ENCODE assay signal across 29 cellular contexts in genomic region chr1:229002451-229002960, GRCh38.
"Had no signal": no experiment of that assay in that cellular context is flagged by ENCODE, and none has a peak within 500 bp of the region (broad histone marks: within the 10 kb centered on the region; RNA-seq: fewer than 3 reads in every experiment).

No MANE protein-coding gene starts in this region.

- H3K27ac ChIP-seq: colonic mucosa, gastrocnemius medialis, right atrium auricular region, testis, VCaP had no signal

- DNase-seq: activated CD4-positive, alpha-beta T cell treated with anti-CD3 and anti-CD28 coated beads for 48 hours; activated CD4-positive, alpha-beta T cell treated with anti-CD3 and anti-CD28 coated beads, Interleukin-2, amount 50 U/mL, for 48 hours; activated CD8-positive, alpha-beta memory T cell treated with anti-CD3 and anti-CD28 coated beads, Interleukin-2, amount 50 U/mL, for 48 hours; activated gamma-delta T cell treated with Interleukin-2 at 50 U/mL for 16 hours; activated naive CD4-positive, alpha-beta T cell treated with anti-CD3 and anti-CD28 coated beads, Interleukin-2, amount 50 U/mL, for 16 hours; activated T-cell treated with anti-CD3 and anti-CD28 coated beads, Interleukin-2, amount 50 U/mL, for 24 hours; amniotic stem cell; colonic mucosa; effector memory CD8-positive, alpha-beta T cell; erythroblast; gastrocnemius medialis; glutamatergic neuron; left colon; naive B cell; stimulated activated CD4-positive, alpha-beta T cell treated with anti-CD3 and anti-CD28 coated beads, Interleukin-15, amount 100 ng/mL, for 24 hours; stimulated activated CD4-positive, alpha-beta T cell treated with anti-CD3 and anti-CD28 coated beads, Interleukin-2, amount 100 ng/mL, for 24 hours; stimulated activated naive CD4-positive, alpha-beta T cell; T-helper 1 cell; testis; transverse colon had no signal

- H3K27ac Mint-ChIP-seq: activated T-cell treated with anti-CD3 and anti-CD28 coated beads, Interleukin-2, amount 50 U/mL, for 24 hours; effector memory CD8-positive, alpha-beta T cell; mesothelial cell of epicardium; naive B cell; T-helper 2 cell treated with Interferon-gamma antibody and Interleukin-4, amounts not matched to agents 5 μg/mL and 100 μg/mL, for 36 hours had no signal

- H3K27me3 ChIP-seq: colonic mucosa, gastrocnemius medialis, hepatocyte, right atrium auricular region, testis, transverse colon had no signal

- H3K79me2 ChIP-seq: hepatocyte had no signal

- H2AFZ ChIP-seq: hepatocyte had no signal

- H3K4me2 ChIP-seq: hepatocyte had no signal

- H3K4me1 ChIP-seq: colonic mucosa, gastrocnemius medialis, transverse colon had no signal

- H3K36me3 ChIP-seq: colonic mucosa, gastrocnemius medialis, right atrium auricular region, transverse colon had no signal

- H3K9me3 ChIP-seq: colonic mucosa, gastrocnemius medialis, right atrium auricular region, testis, transverse colon had no signal

- FAIRE-seq: bronchial epithelial cell, keratinocyte, urothelium cell line had no signal

- ATAC-seq: activated CD4-positive, CD25-positive, alpha-beta regulatory T cell treated with anti-CD3 and anti-CD28 coated beads, Interleukin-2, amount 50 U/mL, for 24 hours; effector memory CD8-positive, alpha-beta T cell; gastrocnemius medialis; left colon had no signal

- H3K9me3 Mint-ChIP-seq: activated T-cell treated with anti-CD3 and anti-CD28 coated beads, Interleukin-2, amount 50 U/mL, for 24 hours; effector memory CD8-positive, alpha-beta T cell; mesothelial cell of epicardium; naive B cell; T-helper 2 cell treated with Interferon-gamma antibody and Interleukin-4, amounts not matched to agents 5 μg/mL and 100 μg/mL, for 36 hours had no signal

- H3K4me3 Mint-ChIP-seq: activated T-cell treated with anti-CD3 and anti-CD28 coated beads, Interleukin-2, amount 50 U/mL, for 24 hours; effector memory CD8-positive, alpha-beta T cell; mesothelial cell of epicardium; naive B cell; T-helper 2 cell treated with Interferon-gamma antibody and Interleukin-4, amounts not matched to agents 5 μg/mL and 100 μg/mL, for 36 hours had no signal

- H3K36me3 Mint-ChIP-seq: mesothelial cell of epicardium, naive B cell had no signal

- H3K4me3 ChIP-seq: colonic mucosa, gastrocnemius medialis, hepatocyte, right atrium auricular region, testis, transverse colon had no signal

- H3K27me3 Mint-ChIP-seq: activated T-cell treated with anti-CD3 and anti-CD28 coated beads, Interleukin-2, amount 50 U/mL, for 24 hours; naive B cell had no signal
